ENCODE assay signal across 1 cellular context in the genomic region with DNA sequence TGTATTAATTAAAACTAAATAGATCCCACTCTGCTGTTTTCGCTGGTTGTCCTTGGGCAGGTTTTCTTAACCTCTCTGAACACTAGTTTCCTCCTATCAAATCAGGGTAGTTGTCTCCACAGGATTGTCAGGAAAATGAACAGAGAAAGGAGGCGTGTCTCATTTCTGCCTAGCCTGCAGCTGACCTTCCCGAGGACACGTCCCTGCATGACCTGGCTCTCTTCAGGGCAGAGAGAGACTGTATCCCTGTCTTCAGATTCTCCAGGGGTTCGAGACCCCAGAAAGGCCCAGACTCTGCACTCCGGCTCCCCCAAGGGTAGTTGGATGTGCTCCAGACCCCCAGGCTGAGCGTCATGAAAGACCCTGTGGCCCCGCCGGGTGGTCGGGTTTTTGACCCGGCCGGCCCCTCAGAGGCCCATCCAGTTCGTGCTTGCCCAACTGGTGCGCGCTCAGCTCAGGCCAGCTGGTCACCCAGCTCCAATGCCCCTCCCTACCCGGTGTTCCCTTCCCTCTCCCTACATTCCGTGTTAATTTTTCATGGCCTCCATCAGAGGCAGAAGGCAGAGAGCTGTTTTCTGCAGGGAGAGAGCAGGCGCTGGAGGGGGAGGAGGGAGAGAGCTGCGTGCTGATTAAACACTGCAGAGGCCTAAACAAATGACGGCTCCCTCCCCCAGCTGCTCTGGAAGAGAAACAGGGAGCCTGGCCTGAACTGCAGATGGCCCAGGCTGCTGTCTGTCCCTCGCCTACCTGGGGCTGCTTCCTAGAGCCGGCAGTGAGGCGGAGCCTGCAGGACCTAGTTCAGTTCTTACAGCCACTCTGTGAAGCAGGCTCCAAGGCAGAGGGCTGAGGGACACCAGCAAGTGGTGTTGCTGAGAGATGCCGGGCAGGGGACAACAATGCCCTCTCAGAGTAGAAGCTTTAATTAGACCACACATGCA.
TF ChIP-seq lines count a peak whose summit lies in the region.

No MANE protein-coding gene starts in this region.

TF ChIP-seq in HEK293, 187 proteins besides CTCF, POLR2A, EP300 and RAD21 (continued from another document):
- TF ChIP-seq TSHZ1 (tag by site-specific recombination; IDR thresholded peaks at IDR 0.05; ENCODE audit: borderline replicate concordance) (no peak), TRIM28 (IDR thresholded peaks at IDR 0.05; ENCODE audit: borderline replicate concordance, low read length) (0 out of 2 replicates have a peak, but pooled peaks have one; percentile 44), ZNF416 (tag by site-specific recombination; IDR thresholded peaks at IDR 0.05) (no peak), ZBTB17 (tag by site-specific recombination; IDR thresholded peaks at IDR 0.05) (peak; percentile 46; the same call in 1 of the 2 replicates)
